Comparison of ENCODE assay signal across 18 cellular contexts in the genomic region with DNA sequence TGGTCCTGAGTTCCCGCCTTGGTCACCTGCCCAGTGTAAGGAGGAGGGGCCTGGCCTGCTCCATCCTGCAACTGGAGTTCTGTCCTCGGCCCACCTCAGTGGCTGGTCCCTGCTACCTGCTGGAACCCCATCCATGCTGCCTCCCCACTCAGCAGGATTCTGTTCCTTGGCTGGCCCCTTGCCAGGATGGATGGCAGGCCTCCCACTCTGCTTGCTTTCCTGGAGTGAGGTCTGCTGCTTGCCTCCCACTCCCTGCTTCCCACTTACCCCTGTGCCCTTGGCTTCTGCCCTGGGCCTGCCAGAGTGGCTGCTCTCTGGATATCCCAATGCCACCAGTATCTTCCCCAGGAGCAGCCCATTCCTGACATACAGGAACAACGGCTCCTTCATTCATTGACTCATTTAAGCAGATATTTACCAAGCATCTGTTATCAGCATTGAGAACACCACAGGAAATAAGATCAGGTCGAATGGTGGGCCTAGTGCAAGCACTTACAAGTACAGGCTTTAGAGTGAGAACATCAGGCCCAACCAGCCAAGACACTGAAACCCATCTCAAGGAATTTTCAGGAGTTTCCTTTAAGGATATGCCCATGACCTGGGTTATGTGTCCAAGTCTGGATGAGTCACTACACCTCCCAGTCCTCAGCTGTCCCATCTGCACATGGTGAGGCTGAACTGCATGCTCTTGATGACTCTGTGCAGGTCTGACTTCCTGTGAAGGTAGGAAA. TPM values are rescaled to one million over a fixed set of nuclear protein-coding genes. Genes with fewer than 3 reads are reported as not detected.
DNase-seq lines count a peak whose midpoint lies in the region; TF ChIP-seq lines count a peak whose summit lies in the region.
"Had no signal": no experiment of that assay in that cellular context is flagged by ENCODE, and none has a peak within 500 bp of the region (broad histone marks: within the 10 kb centered on the region; RNA-seq: fewer than 3 reads in every experiment).

No MANE protein-coding gene starts in this region.

- in situ Hi-C loops in Caki2 (cut with HindIII; ENCODE audit: low pct_unique_long_range_greater_than_20kb, low sequenced_read_pairs) (no loop called here), astrocyte of the spinal cord (cut with HindIII; ENCODE audit: low sequenced_read_pairs) (no loop called here)

- H3K36me3 ChIP-seq in thyroid gland, result no peaks in the 10 kb centered on the region
- H3K36me3 ChIP-seq: gastroesophageal sphincter, sigmoid colon had no signal

- intact Hi-C loops in thyroid gland (cut with DNase I), result loop anchor here (5.0 kb wide), 1 partner anchor 54 kb away; no protein-coding TSS in a partner anchor

- WGBS in thyroid gland, 2 donors, result 69 to 80% methylated on average over 4 of the region's 4 CpGs

- no peak for TF ChIP-seq CTCF in astrocyte of the spinal cord (IDR thresholded peaks at IDR 0.05; ENCODE audit: low read depth, low read length)
- no peak for TF ChIP-seq CTCF in GM10266 (IDR thresholded peaks at IDR 0.05; ENCODE audit: control insufficient read depth, insufficient read depth, low read depth, missing control alignments)
- no peak for TF ChIP-seq CTCF in thyroid gland (IDR thresholded peaks at IDR 0.05)

- no peak for TF ChIP-seq POLR2A in thyroid gland (IDR thresholded peaks at IDR 0.05)

- H3K4me3 ChIP-seq in astrocyte of the spinal cord (ENCODE audit: low read depth, low read length) (no peak overlapping the region), thyroid gland (replicated peaks in 1 of 3) (no peak overlapping the region)
- H3K4me3 ChIP-seq: gastroesophageal sphincter, sigmoid colon had no signal

- peaks cover 0 to 7% of the 10 kb centered on the region in 2 donors for H3K4me1 ChIP-seq in thyroid gland
- H3K4me1 ChIP-seq: gastroesophageal sphincter had no signal

- H3K9me3 ChIP-seq in thyroid gland, result no peaks in the 10 kb centered on the region
- H3K9me3 ChIP-seq: gastroesophageal sphincter, sigmoid colon had no signal

- no peak overlapping the region for H3K27ac ChIP-seq in thyroid gland
- H3K27ac ChIP-seq: gastroesophageal sphincter, sigmoid colon had no signal

- H3K27me3 ChIP-seq in thyroid gland, result no peaks in the 10 kb centered on the region
- H3K27me3 ChIP-seq: gastroesophageal sphincter, sigmoid colon had no signal

- DNase-seq in Caki2 (ENCODE audit: low read depth), result peak; percentile 22
- peak; percentile 15 for DNase-seq in HS-27A (ENCODE audit: low read depth)
- peak; percentile 9 for DNase-seq in astrocyte of the spinal cord (ENCODE audit: low read depth, low spot score)
- peak; percentile 51 for DNase-seq in glomerular visceral epithelial cell (ENCODE audit: extremely low spot score)
- DNase-seq in GM10266 (ENCODE audit: extremely low spot score), result no peak
- DNase-seq in NCI-H2227 (lab: John Stamatoyannopoulos, UW; ENCODE audit: unreplicated experiment), result no peak
- DNase-seq in thyroid gland, result no peak
- no peak for DNase-seq in GOT3 (lab: John Stamatoyannopoulos, UW)
- DNase-seq: activated B cell treated with CpG ODN at 0.5 μM for 24 hours; activated CD8-positive, alpha-beta memory T cell treated with anti-CD3 and anti-CD28 coated beads, Interleukin-2, amount 10 ng/mL, durations not matched to agents 7 days and 5 days; activated gamma-delta T cell; DND-41; NCI-H2029; NCI-H526 treated with DMSO at 0.1 percent for 48 hours; sigmoid colon; T-helper 1 cell had no signal

RNA-seq across cellular contexts. Expression of gene RPRML, which starts 17.0 kb away (rescaled TPM):
- not detected in 2 replicates for total RNA-seq in Caki2 (2014; rRNA removed; shearing (Covaris generic); ENCODE audit: low replicate concordance)
- not detected for total RNA-seq in thyroid gland
- total RNA-seq: activated B cell treated with CpG ODN at 0.5 μM for 24 hours; activated CD8-positive, alpha-beta memory T cell treated with anti-CD3 and anti-CD28 coated beads, Interleukin-2, amount 10 ng/mL, durations not matched to agents 7 days and 5 days; ureter had no signal

Comparison
In these comparisons a context has a peak if more than half of its experiments do, and no peak if none do; other contexts are left out.
1. DNase-seq: peak in Caki2 (single experiment), HS-27A (single experiment), astrocyte of the spinal cord (single experiment) and glomerular visceral epithelial cell (single experiment); none in GM10266 (single experiment), NCI-H2227 (single experiment), thyroid gland (0 of 2) and GOT3 (single experiment).